18 cellular contexts compared by ENCODE assay signal in the genomic region with DNA sequence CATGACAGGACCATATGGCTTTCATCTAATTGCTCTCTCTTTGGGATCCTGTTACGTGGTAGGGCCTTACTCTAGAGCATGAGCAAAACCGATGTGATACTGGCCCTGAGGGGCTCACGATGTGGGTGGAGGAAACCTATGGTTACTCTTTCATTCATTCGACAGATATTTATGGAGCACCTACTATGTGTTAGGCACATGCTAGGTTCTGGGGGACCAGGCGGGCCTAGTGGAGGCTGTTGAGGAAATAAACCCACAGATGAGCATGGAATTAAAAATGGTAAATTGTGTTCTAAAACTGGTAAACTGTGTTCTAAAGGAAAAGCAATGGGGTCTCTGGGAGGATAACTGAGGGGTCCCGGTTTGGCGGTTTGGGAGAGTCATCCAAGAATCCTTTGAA.
"Had no signal": no experiment of that assay in that cellular context is flagged by ENCODE, and none has a peak within 500 bp of the region (broad histone marks: within the 10 kb centered on the region; RNA-seq: fewer than 3 reads in every experiment).

No MANE protein-coding gene starts in this region.

- H3K36me3 ChIP-seq: neural progenitor cell, ovary had no signal

- H2AFZ ChIP-seq: neural progenitor cell had no signal

- DNase-seq: activated CD4-positive, alpha-beta T cell treated with anti-CD3 and anti-CD28 coated beads, Interleukin-2, amount 10 ng/mL, durations not matched to agents 24 days and 14 days; activated CD4-positive, CD25-positive, alpha-beta regulatory T cell; activated CD8-positive, alpha-beta memory T cell treated with anti-CD3 and anti-CD28 coated beads for 24 hours; activated naive CD4-positive, alpha-beta T cell treated with anti-CD3 and anti-CD28 coated beads, Interleukin-2, amount 50 U/mL, for 16 hours; cerebellar nuclear complex; effector CD8-positive, alpha-beta T cell; foreskin melanocyte; lower lobe of right lung; midbrain; ovary; stimulated activated CD4-positive, alpha-beta T cell treated with anti-CD3 and anti-CD28 coated beads, Interleukin-1b, Interleukin-23, amount 100 ng/mL, for 48 hours; stimulated activated naive CD8-positive, alpha-beta T cell treated with anti-CD3 and anti-CD28 coated beads, Interleukin-15, amount 100 ng/mL, for 72 hours had no signal

- H3K9me3 Mint-ChIP-seq: activated CD4-positive, alpha-beta T cell treated with anti-CD3 and anti-CD28 coated beads, Interleukin-2, amount 10 ng/mL, durations not matched to agents 24 days and 14 days; activated T-helper 2 cell treated with anti-CD3 and anti-CD28 coated beads, Interferon-gamma antibody, Interleukin-2, Interleukin-4, amounts not matched to agents 10 μg/mL and 5 μg/mL and 100 μg/mL, durations not matched to agents 14 hours and 24 hours and 36 hours; brain; neural progenitor cell; stimulated activated naive CD8-positive, alpha-beta T cell treated with anti-CD3 and anti-CD28 coated beads, Interleukin-15, amount 100 ng/mL, for 72 hours; T-helper 2 cell treated with Interferon-gamma antibody and Interleukin-4, amounts not matched to agents 5 μg/mL and 100 μg/mL, for 36 hours; type B pancreatic cell had no signal

- H3K9me3 ChIP-seq: lower lobe of right lung, ovary had no signal

- H3K4me3 Mint-ChIP-seq: activated CD4-positive, alpha-beta T cell treated with anti-CD3 and anti-CD28 coated beads, Interleukin-2, amount 10 ng/mL, durations not matched to agents 24 days and 14 days; brain; neural progenitor cell; stimulated activated naive CD8-positive, alpha-beta T cell treated with anti-CD3 and anti-CD28 coated beads, Interleukin-15, amount 100 ng/mL, for 72 hours; T-helper 2 cell treated with Interferon-gamma antibody and Interleukin-4, amounts not matched to agents 5 μg/mL and 100 μg/mL, for 36 hours; type B pancreatic cell had no signal

- H3K9ac ChIP-seq: neural progenitor cell had no signal

- H3K27ac ChIP-seq: epithelial cell of prostate, lower lobe of right lung, neural progenitor cell, ovary had no signal

- H3K27me3 Mint-ChIP-seq: activated CD4-positive, alpha-beta T cell treated with anti-CD3 and anti-CD28 coated beads, Interleukin-2, amount 10 ng/mL, durations not matched to agents 24 days and 14 days; brain; stimulated activated naive CD8-positive, alpha-beta T cell treated with anti-CD3 and anti-CD28 coated beads, Interleukin-15, amount 100 ng/mL, for 72 hours; type B pancreatic cell had no signal

- H3K27ac Mint-ChIP-seq: activated CD4-positive, alpha-beta T cell treated with anti-CD3 and anti-CD28 coated beads, Interleukin-2, amount 10 ng/mL, durations not matched to agents 24 days and 14 days; activated T-helper 2 cell treated with anti-CD3 and anti-CD28 coated beads, Interferon-gamma antibody, Interleukin-2, Interleukin-4, amounts not matched to agents 10 μg/mL and 5 μg/mL and 100 μg/mL, durations not matched to agents 14 hours and 24 hours and 36 hours; brain; neural progenitor cell; stimulated activated naive CD8-positive, alpha-beta T cell treated with anti-CD3 and anti-CD28 coated beads, Interleukin-15, amount 100 ng/mL, for 72 hours; T-helper 2 cell treated with Interferon-gamma antibody and Interleukin-4, amounts not matched to agents 5 μg/mL and 100 μg/mL, for 36 hours; type B pancreatic cell had no signal

- H3K4me2 ChIP-seq: neural progenitor cell had no signal

- ATAC-seq: lower lobe of right lung; stimulated activated naive CD8-positive, alpha-beta T cell treated with anti-CD3 and anti-CD28 coated beads, Interleukin-15, amount 100 ng/mL, for 72 hours had no signal

- H3K36me3 Mint-ChIP-seq: neural progenitor cell had no signal

- H3K27me3 ChIP-seq: neural progenitor cell, ovary had no signal

- H3K4me3 ChIP-seq: lower lobe of right lung, neural progenitor cell, ovary had no signal

- H3K4me1 Mint-ChIP-seq: brain had no signal
